ENCODE assay signal across 1 cellular context in genomic region chr19:33775731-33776487, GRCh38.
TF ChIP-seq lines count a peak whose summit lies in the region.

No MANE protein-coding gene starts in this region.

TF ChIP-seq in H1, 55 proteins besides CTCF, POLR2A, EP300 and RAD21:
- no peak for TF ChIP-seq POLR2AphosphoS5 (IDR thresholded peaks at IDR 0.05; ENCODE audit: low read depth, low read length)
- TF ChIP-seq CHD7 (IDR thresholded peaks at IDR 0.05; ENCODE audit: insufficient replicate concordance, low read length), result no peak
- TF ChIP-seq ZNF274 (IDR thresholded peaks at IDR 0.05; ENCODE audit: borderline replicate concordance, extremely low read depth, low read length), result no peak
- TF ChIP-seq TAF1 (IDR thresholded peaks at IDR 0.05; ENCODE audit: low read depth, low read length), result no peak
